9 cellular contexts compared by ENCODE assay signal in the genomic region with DNA sequence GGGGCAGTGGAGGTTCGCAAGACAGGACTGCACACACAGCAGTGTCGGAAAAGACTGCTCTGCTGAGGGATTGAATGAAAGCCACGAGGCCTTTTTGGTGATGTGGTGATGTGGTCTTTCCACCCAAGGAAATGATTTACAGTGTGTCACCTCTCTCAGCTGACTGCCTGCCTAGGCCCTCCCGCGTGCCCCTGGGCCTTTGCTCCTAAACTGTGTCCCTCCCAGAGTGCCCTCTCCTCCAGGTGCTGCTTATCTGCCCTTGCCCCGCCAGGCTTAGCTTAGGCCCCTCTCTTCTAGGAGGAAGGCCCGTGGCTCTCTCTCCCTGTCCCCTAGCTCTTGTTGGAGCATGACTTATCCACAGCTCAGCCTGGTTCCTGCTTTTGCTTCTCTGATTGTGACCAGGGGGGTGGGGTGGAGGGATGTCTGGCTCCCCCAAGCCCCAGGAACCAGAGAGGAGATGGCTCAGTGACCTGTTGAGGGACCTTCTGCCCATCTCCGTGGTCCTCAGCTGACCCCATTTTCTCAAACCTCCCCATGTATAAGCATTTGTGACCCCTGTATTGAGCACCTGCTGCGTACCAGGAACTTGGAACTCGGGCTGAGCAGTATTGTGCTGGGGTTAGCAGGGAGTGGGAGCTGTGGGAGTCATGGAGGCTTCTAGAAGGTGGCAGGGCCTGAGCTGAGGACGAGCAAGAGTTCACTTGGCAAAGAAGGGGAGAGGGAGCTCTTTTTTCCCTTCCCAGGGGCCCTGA. TPM values are rescaled to one million over a fixed set of nuclear protein-coding genes. Genes with fewer than 3 reads are reported as not detected.
DNase-seq lines count a peak whose midpoint lies in the region; ATAC-seq, FAIRE-seq and TF ChIP-seq lines count a peak whose summit lies in the region.
"Had no signal": no experiment of that assay in that cellular context is flagged by ENCODE, and none has a peak within 500 bp of the region (broad histone marks: within the 10 kb centered on the region; RNA-seq: fewer than 3 reads in every experiment).

No MANE protein-coding gene starts in this region.

- ATAC-seq in IMR-90 (ENCODE audit: low read depth) (no peak), HG03196 (IDR thresholded peaks at IDR 0.05; ENCODE audit: unreplicated experiment) (no peak)

- H2AFZ ChIP-seq in IMR-90 (replicated peaks; ENCODE audit: low read length, poor library complexity) = no peak overlapping the region
- no peak overlapping the region for H2AFZ ChIP-seq in H1 (ENCODE audit: low read length)

- WGBS in IMR-90 (ENCODE audit: extremely low coverage in 2 of 2, insufficient read length in 1 of 2), 2 experiments = no CpG with 5 or more reads among the region's 11 CpGs
- 77% methylated on average over 11 of the region's 11 CpGs; no CpG with 5 or more reads in 1 of the 2 experiments for WGBS in H1 (ENCODE audit: extremely low coverage in 1 of 2, insufficient coverage in 1 of 2, insufficient read length in 1 of 2, insufficient replicate concordance in 2 of 2, low coverage in 1 of 2, low lambda C conversion rate in 2 of 2, missing lambda C conversion rate in 1 of 2), 2 experiments
- WGBS in sigmoid colon, 2 donors = 64 to 77% methylated on average over 11 of the region's 11 CpGs

- peak; percentile 36 for DNase-seq in ELR (ENCODE audit: low read depth)
- no peak for DNase-seq in IMR-90
- DNase-seq in H1 (ENCODE audit: low read depth in 1 of 2, low spot score in 2 of 2) = no peak
- DNase-seq in sigmoid colon = peak; percentile 60
- no peak for DNase-seq in putamen (ENCODE audit: low spot score)
- no peak for DNase-seq in A172 (ENCODE audit: low spot score)
- DNase-seq: hypothalamus had no signal

- H3K9ac ChIP-seq in IMR-90 (ENCODE audit: low read depth, low read length) (no peak overlapping the region), H1 (replicated peaks in 1 of 4; ENCODE audit: extremely low read depth in 1 of 4, low read depth in 3 of 4, low read length in 3 of 4) (no peak overlapping the region)

- H4K5ac ChIP-seq in IMR-90 (ENCODE audit: low read depth, low read length) (no peak overlapping the region), H1 (ENCODE audit: insufficient read length, low read depth, low read length) (no peak overlapping the region)

- H3K23me2 ChIP-seq in H1 (ENCODE audit: low read depth, low read length) = no peaks in the 10 kb centered on the region; the same call in 1 of the 2 replicates

- peak overlapping the region; percentile 28; the same call in 1 of the 2 replicates for H3K4me2 ChIP-seq in IMR-90 (ENCODE audit: low read depth, low read length)
- H3K4me2 ChIP-seq in H1 (ENCODE audit: insufficient read depth in 1 of 2, low read depth in 2 of 2, low read length in 2 of 2) = no peak overlapping the region

- POLR2A ChIA-PET in IMR-90 (lab: Charles Lee; ENCODE audit: unreplicated experiment) (no interaction called here), H1 (lab: Charles Lee; ENCODE audit: partially characterized antibody) (interaction anchor here (0.8 to 8.3 kb wide), 10 partner anchors 8 to 97 kb away, joined by 3 to 50 read pairs (median 4); no protein-coding TSS in a partner anchor)

- peak overlapping the region; percentile 39; the same call in 1 of the 2 replicates for H3K23ac ChIP-seq in IMR-90 (ENCODE audit: low read depth, low read length)
- no peak overlapping the region for H3K23ac ChIP-seq in H1 (ENCODE audit: insufficient read length)

- H3K9me1 ChIP-seq in IMR-90 (ENCODE audit: insufficient read depth, low read length) = peaks cover 26% of the 10 kb centered on the region

- H3K4ac ChIP-seq in IMR-90 (ENCODE audit: low read depth, low read length) (no peak overlapping the region; the same call in 1 of the 2 replicates), H1 (replicated peaks; ENCODE audit: insufficient read length, low read depth, low read length) (no peak overlapping the region)

- BruUV-seq in IMR-90 (replicated peaks; lab: Mats Ljungman, UMichigan) = no TSS peak

- peak overlapping the region; percentile 98 for H2AK9ac ChIP-seq in IMR-90 (replicated peaks; ENCODE audit: low read depth, low read length, poor library complexity)

- H3K27me3 ChIP-seq in IMR-90 (ENCODE audit: control insufficient read depth, insufficient read depth, low read length) = no peaks in the 10 kb centered on the region
- no peaks in the 10 kb centered on the region for H3K27me3 ChIP-seq in H1 (replicated peaks in 1 of 4; ENCODE audit: control insufficient read depth in 3 of 4, extremely low read depth in 1 of 4, insufficient read depth in 3 of 4, low read length in 3 of 4)
- no peaks in the 10 kb centered on the region for H3K27me3 ChIP-seq in sigmoid colon

- CTCF ChIA-PET in IMR-90 (lab: Yijun Ruan, JAX) = no interaction called here
- CTCF ChIA-PET in H1 (lab: Charles Lee; ENCODE audit: partially characterized antibody) = interaction anchor here (0.7 to 1.5 kb wide), 5 partner anchors 41 to 159 kb away, joined by 3 to 4 read pairs (median 3); no protein-coding TSS in a partner anchor

- H3K56ac ChIP-seq in IMR-90 (ENCODE audit: extremely low read depth, insufficient read depth, low read length) = no peak overlapping the region
- H3K56ac ChIP-seq in H1 (replicated peaks; ENCODE audit: insufficient read length, low read depth, low read length) = no peak overlapping the region

- TF ChIP-seq RAD21 in IMR-90 (IDR thresholded peaks at IDR 0.05; ENCODE audit: low read length) (no peak), H1 (IDR thresholded peaks at IDR 0.05 in 1 of 2, conservative IDR thresholded peaks at IDR 0.05 in 1 of 2; ENCODE audit: low read depth in 2 of 2, low read length in 2 of 2) (no peak)

- H4K20me1 ChIP-seq in IMR-90 (ENCODE audit: insufficient read depth, low read length) = peaks cover 51% of the 10 kb centered on the region
- peaks cover 3 to 16% of the 10 kb centered on the region in 2 experiments for H4K20me1 ChIP-seq in H1 (replicated peaks in 1 of 2; ENCODE audit: control insufficient read depth in 1 of 2, insufficient read depth in 2 of 2, low read length in 2 of 2)

- in situ Hi-C loops in IMR-90 (cut with MboI; ENCODE audit: low sequenced_read_pairs) = no loop called here

- H2BK120ac ChIP-seq in IMR-90 (ENCODE audit: low read depth, low read length) (no peak overlapping the region), H1 (replicated peaks; ENCODE audit: low read depth, low read length) (no peak overlapping the region)

- FAIRE-seq in H1 (lab: Jason Lieb, UNC) = no peak
- FAIRE-seq: GM18507 had no signal

- no peak overlapping the region for H4K91ac ChIP-seq in IMR-90 (ENCODE audit: insufficient read depth, low read depth, low read length)
- H4K91ac ChIP-seq in H1 (replicated peaks; ENCODE audit: insufficient read length, low read length) = no peak overlapping the region

- H3K79me1 ChIP-seq in IMR-90 (ENCODE audit: low read depth in 1 of 2, low read length in 2 of 2) (peaks cover 30 to 75% of the 10 kb centered on the region in 2 experiments), H1 (ENCODE audit: low read depth, low read length) (peaks cover 16% of the 10 kb centered on the region)

- H3K4me3 ChIP-seq in IMR-90 (ENCODE audit: insufficient read depth, low read depth, low read length) (no peak overlapping the region), H1 (ENCODE audit: extremely low read depth in 1 of 4, insufficient read depth in 2 of 4, low read depth in 3 of 4, low read length in 4 of 4) (no peak overlapping the region), sigmoid colon (peak overlapping the region in 1 of 4 donors; percentile 60)

- TF ChIP-seq CTCF in IMR-90 (conservative IDR thresholded peaks at IDR 0.05; ENCODE audit: low read depth, low read length) (no peak), H1 (IDR thresholded peaks at IDR 0.05; ENCODE audit: control extremely low read depth in 1 of 3, insufficient read depth in 1 of 3, low read depth in 1 of 3, low read length in 3 of 3) (no peak), sigmoid colon (IDR thresholded peaks at IDR 0.05) (no peak)

- TF ChIP-seq EP300 in H1 (IDR thresholded peaks at IDR 0.05; ENCODE audit: borderline replicate concordance in 1 of 2, low read depth in 2 of 2, low read length in 2 of 2) (no peak), sigmoid colon (IDR thresholded peaks at IDR 0.05) (no peak)

- TF ChIP-seq POLR2A in IMR-90 (IDR thresholded peaks at IDR 0.05; ENCODE audit: low read depth, low read length) = no peak
- TF ChIP-seq POLR2A in H1 (IDR thresholded peaks at IDR 0.05; ENCODE audit: control extremely low read depth in 1 of 2, low read depth in 2 of 2, low read length in 2 of 2) = no peak
- no peak for TF ChIP-seq POLR2A in sigmoid colon (IDR thresholded peaks at IDR 0.05)

- H3K14ac ChIP-seq in IMR-90 (replicated peaks; ENCODE audit: low read depth, low read length) (no peak overlapping the region), H1 (ENCODE audit: insufficient read length) (no peak overlapping the region)

- no peak overlapping the region for H3K18ac ChIP-seq in IMR-90 (ENCODE audit: low read depth, low read length)
- no peak overlapping the region for H3K18ac ChIP-seq in H1 (ENCODE audit: extremely low read depth, low read length)

- no peak overlapping the region for H4K8ac ChIP-seq in IMR-90 (ENCODE audit: low read depth in 2 of 2, low read length in 2 of 2)
- no peak overlapping the region for H4K8ac ChIP-seq in H1 (ENCODE audit: extremely low read depth, insufficient read depth, low read length)

- peaks cover 6 to 61% of the 10 kb centered on the region in 2 experiments; a peak in 3 of 4 replicates for H3K79me2 ChIP-seq in H1 (ENCODE audit: control insufficient read depth in 1 of 2, insufficient read depth in 2 of 2, low read length in 2 of 2)

- H3K9me3 ChIP-seq in IMR-90 (ENCODE audit: control insufficient read depth, insufficient read depth, low read length) (no peaks in the 10 kb centered on the region), H1 (ENCODE audit: insufficient read depth in 2 of 2, low read depth in 1 of 2, low read length in 1 of 2) (no peaks in the 10 kb centered on the region), sigmoid colon (no peaks in the 10 kb centered on the region)

- intact Hi-C loops in IMR-90 (cut with micrococcal nuclease) = no loop called here
- intact Hi-C loops in sigmoid colon (cut with DNase I) = loop anchor here (2.0 kb wide), 2 partner anchors 35 to 59 kb away; partner anchors contain the start of gene MANBAL

- H3K27ac ChIP-seq in IMR-90 (ENCODE audit: insufficient read depth, low read length) = no peak overlapping the region
- no peak overlapping the region for H3K27ac ChIP-seq in H1 (ENCODE audit: low read depth, low read length)
- peak overlapping the region; percentile 19 to 99 (median 93) for H3K27ac ChIP-seq in sigmoid colon

- H2AK5ac ChIP-seq in IMR-90 (ENCODE audit: low read depth, low read length) (peak overlapping the region; percentile 51; the same call in 1 of the 2 replicates), H1 (ENCODE audit: low read depth, low read length) (no peak overlapping the region)

- peaks cover 8% of the 10 kb centered on the region; the same call in 1 of the 2 replicates for H3K36me3 ChIP-seq in IMR-90 (ENCODE audit: control insufficient read depth, insufficient read depth, low read length)
- peaks cover 0 to 4% (median 0%) of the 10 kb centered on the region in 4 experiments; a peak in 2 of 8 replicates for H3K36me3 ChIP-seq in H1 (ENCODE audit: control insufficient read depth in 2 of 4, insufficient read depth in 4 of 4, low read length in 3 of 4)
- peaks cover 0 to 11% (median 0%) of the 10 kb centered on the region in 4 donors for H3K36me3 ChIP-seq in sigmoid colon

- H3K4me1 ChIP-seq in IMR-90 (ENCODE audit: control insufficient read depth, insufficient read depth, low read length) (peaks cover 13% of the 10 kb centered on the region), H1 (replicated peaks in 1 of 4; ENCODE audit: control insufficient read depth in 3 of 4, insufficient read depth in 4 of 4, low read length in 3 of 4) (peaks cover 0 to 11% (median 6%) of the 10 kb centered on the region in 4 experiments; a peak in 4 of 7 replicates), sigmoid colon (peaks cover 0 to 70% (median 57%) of the 10 kb centered on the region in 4 donors)

- H2BK5ac ChIP-seq in IMR-90 (ENCODE audit: low read depth, low read length, poor library complexity, severe bottlenecking) (no peak overlapping the region), H1 (ENCODE audit: low read depth, low read length) (no peak overlapping the region)

- dilution Hi-C loops in IMR-90 (cut with HindIII; ENCODE audit: low sequenced_read_pairs, unreplicated experiment) = no loop called here

- no peak overlapping the region for H2BK20ac ChIP-seq in IMR-90 (ENCODE audit: low read depth, low read length)
- H2BK20ac ChIP-seq in H1 (ENCODE audit: low read length) = no peak overlapping the region

- H2BK15ac ChIP-seq in IMR-90 (ENCODE audit: low read depth, low read length) (no peak overlapping the region; the same call in 2 of the 3 replicates), H1 (ENCODE audit: low read length) (no peak overlapping the region)

- 0 out of 2 replicates have a peak overlapping the region, but pooled peaks have one; percentile 5 for H2BK12ac ChIP-seq in H1 (ENCODE audit: low read depth, low read length)

RNA-seq across cellular contexts. Expression of gene SRC, which starts 2.1 kb away (rescaled TPM):
- 6.7 and 7.0 TPM in 2 replicates for total RNA-seq in IMR-90 (2012; rRNA removed)
- 19.8 and 24.2 TPM in 2 replicates for polyA plus RNA-seq in IMR-90 (2012; rRNA removed)
- polyA plus RNA-seq in IMR-90 (2012; cell fraction: cytosol; rRNA removed) = 10.7 and 21.0 TPM in 2 replicates
- polyA plus RNA-seq in IMR-90 (2012; cell fraction: nucleus; rRNA removed; ENCODE audit: low replicate concordance) = 66.9 and 101 TPM in 2 replicates
- 28.8 and 29.8 TPM in 2 replicates for total RNA-seq in H1 (2021; fragmentation: NEBNext Ultra II Directional; extraction: Animal tissue kit (Norgen Biotek cat#: 25700))
- polyA plus RNA-seq in H1 (2011; rRNA removed) = 27.6 and 35.4 TPM in 2 replicates
- polyA plus RNA-seq in H1 (2011; cell fraction: cytosol; rRNA removed) = 25.1 TPM
- 100 TPM for polyA plus RNA-seq in H1 (2011; cell fraction: nucleus; rRNA removed)
- polyA plus RNA-seq in H1 (2012, experiment 1 of 2) = 19.4 to 31.2 TPM (median 26.5 TPM) in 4 replicates
- polyA plus RNA-seq in H1 (2012, experiment 2 of 2) = 20.4 TPM
- polyA plus RNA-seq in H1 (2013, experiment 1 of 2) = 17.9 TPM
- 15.1 TPM for polyA plus RNA-seq in H1 (2013, experiment 2 of 2)
- polyA minus RNA-seq in H1 (2011; rRNA and poly(A)+ RNA removed) = 28.2 and 38.4 TPM in 2 replicates
- 28.6 TPM for polyA minus RNA-seq in H1 (2011; cell fraction: cytosol; rRNA and poly(A)+ RNA removed)
- polyA minus RNA-seq in H1 (2011; cell fraction: nucleus; rRNA and poly(A)+ RNA removed) = 41.9 TPM
- total RNA-seq in sigmoid colon = 10 to 100 TPM; 28.1 to 52.3 (median 40.0) TPM
- 10 to 100 TPM; 64.3 to 91.8 (median 79.1) TPM for polyA plus RNA-seq in sigmoid colon
- 15.3 and 17.8 TPM in 2 replicates for total RNA-seq in A172 (2014; rRNA removed; shearing (Covaris generic))

RNA-seq across cellular contexts. Expression of gene MANBAL, which starts 58.6 kb away (rescaled TPM):
- total RNA-seq in IMR-90 (2012; rRNA removed) = 24.4 and 28.9 TPM in 2 replicates
- 98.6 and 109 TPM in 2 replicates for polyA plus RNA-seq in IMR-90 (2012; rRNA removed)
- polyA plus RNA-seq in IMR-90 (2012; cell fraction: cytosol; rRNA removed) = 51.7 and 91.4 TPM in 2 replicates
- 46.7 and 65.5 TPM in 2 replicates for polyA plus RNA-seq in IMR-90 (2012; cell fraction: nucleus; rRNA removed; ENCODE audit: low replicate concordance)
- total RNA-seq in H1 (2021; fragmentation: NEBNext Ultra II Directional; extraction: Animal tissue kit (Norgen Biotek cat#: 25700)) = 42.8 and 44.4 TPM in 2 replicates
- 120 and 140 TPM in 2 replicates for polyA plus RNA-seq in H1 (2011; rRNA removed)
- polyA plus RNA-seq in H1 (2011; cell fraction: cytosol; rRNA removed) = 98.6 TPM
- polyA plus RNA-seq in H1 (2011; cell fraction: nucleus; rRNA removed) = 64.4 TPM
- polyA plus RNA-seq in H1 (2012, experiment 1 of 2) = 60.6 to 68.4 TPM (median 64.0 TPM) in 4 replicates
- 70.1 TPM for polyA plus RNA-seq in H1 (2012, experiment 2 of 2)
- polyA plus RNA-seq in H1 (2013, experiment 1 of 2) = 48.6 TPM
- 56.1 TPM for polyA plus RNA-seq in H1 (2013, experiment 2 of 2)
- 46.6 and 52.2 TPM in 2 replicates for polyA minus RNA-seq in H1 (2011; rRNA and poly(A)+ RNA removed)
- 22.8 TPM for polyA minus RNA-seq in H1 (2011; cell fraction: cytosol; rRNA and poly(A)+ RNA removed)
- 16.5 TPM for polyA minus RNA-seq in H1 (2011; cell fraction: nucleus; rRNA and poly(A)+ RNA removed)
- 10 to 100 TPM; 30.4 to 68.5 (median 58.2) TPM for total RNA-seq in sigmoid colon
- polyA plus RNA-seq in sigmoid colon = 10 to 100 TPM; 34.2 to 57.1 (median 42.0) TPM
- 11.8 and 15.7 TPM in 2 replicates for total RNA-seq in A172 (2014; rRNA removed; shearing (Covaris generic))

Comparison
In these comparisons a context has a peak if more than half of its experiments do, and no peak if none do; other contexts are left out.
1. DNase-seq: peak in ELR (single experiment) and sigmoid colon (single experiment); none in IMR-90 (single experiment), H1 (0 of 2), putamen (single experiment) and A172 (single experiment).
2. H3K27ac ChIP-seq: peak in sigmoid colon (4 of 4); none in IMR-90 (single experiment) and H1 (single experiment).